1 cellular context compared by ENCODE assay signal in the genomic region with DNA sequence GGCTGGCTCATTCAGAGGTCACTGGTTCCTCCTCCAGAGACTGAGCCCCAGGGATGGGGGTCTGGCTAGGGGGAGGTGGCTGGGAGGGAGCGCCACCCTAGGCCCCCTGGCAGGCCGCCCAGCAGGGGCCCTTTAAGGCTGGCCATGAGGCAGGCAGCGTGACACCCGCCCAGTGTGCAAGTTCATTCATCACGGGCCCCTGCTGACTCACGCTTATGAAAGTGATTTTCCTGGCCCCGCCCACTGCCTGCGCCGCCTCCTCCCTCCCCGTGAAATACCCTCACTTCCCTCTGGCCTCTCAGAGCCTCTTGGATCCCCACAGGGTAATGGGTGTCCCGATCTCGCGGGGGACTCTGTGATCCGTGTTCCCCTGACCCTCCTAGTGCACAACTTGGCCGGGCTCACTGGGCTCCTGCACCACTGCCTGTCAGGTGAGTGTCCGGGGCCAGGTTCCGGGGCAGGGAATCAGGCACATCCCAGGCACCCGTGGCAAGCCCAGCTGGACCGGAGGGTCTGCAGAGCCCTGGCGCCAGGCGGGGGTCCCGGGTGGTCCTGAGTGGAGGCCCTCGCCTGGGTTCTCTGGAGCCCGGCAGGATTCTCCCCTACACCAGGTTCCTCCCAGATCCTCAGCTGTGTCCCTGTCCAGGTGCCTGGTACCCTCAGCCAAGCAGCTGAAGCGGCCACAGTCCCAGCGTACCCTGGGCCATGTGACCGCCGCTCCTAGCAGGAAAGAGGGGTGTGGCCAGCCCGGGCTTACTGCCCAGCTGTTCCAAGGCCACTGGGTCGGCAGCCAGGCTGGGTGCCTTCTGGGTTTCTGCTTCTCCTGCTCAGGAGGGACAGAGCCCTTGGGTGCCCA.
TF ChIP-seq lines count a peak whose summit lies in the region.

A gene with protein sequence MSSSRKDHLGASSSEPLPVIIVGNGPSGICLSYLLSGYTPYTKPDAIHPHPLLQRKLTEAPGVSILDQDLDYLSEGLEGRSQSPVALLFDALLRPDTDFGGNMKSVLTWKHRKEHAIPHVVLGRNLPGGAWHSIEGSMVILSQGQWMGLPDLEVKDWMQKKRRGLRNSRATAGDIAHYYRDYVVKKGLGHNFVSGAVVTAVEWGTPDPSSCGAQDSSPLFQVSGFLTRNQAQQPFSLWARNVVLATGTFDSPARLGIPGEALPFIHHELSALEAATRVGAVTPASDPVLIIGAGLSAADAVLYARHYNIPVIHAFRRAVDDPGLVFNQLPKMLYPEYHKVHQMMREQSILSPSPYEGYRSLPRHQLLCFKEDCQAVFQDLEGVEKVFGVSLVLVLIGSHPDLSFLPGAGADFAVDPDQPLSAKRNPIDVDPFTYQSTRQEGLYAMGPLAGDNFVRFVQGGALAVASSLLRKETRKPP (plus strand): TSS at position 301 of the 856 bp plus-strand sequence. CDS start 4,432 bp downstream, outside the sequence.

TF ChIP-seq in liver, 16 proteins besides CTCF, POLR2A, EP300 and RAD21 (continued from another document):
- TF ChIP-seq, protein P1, sequence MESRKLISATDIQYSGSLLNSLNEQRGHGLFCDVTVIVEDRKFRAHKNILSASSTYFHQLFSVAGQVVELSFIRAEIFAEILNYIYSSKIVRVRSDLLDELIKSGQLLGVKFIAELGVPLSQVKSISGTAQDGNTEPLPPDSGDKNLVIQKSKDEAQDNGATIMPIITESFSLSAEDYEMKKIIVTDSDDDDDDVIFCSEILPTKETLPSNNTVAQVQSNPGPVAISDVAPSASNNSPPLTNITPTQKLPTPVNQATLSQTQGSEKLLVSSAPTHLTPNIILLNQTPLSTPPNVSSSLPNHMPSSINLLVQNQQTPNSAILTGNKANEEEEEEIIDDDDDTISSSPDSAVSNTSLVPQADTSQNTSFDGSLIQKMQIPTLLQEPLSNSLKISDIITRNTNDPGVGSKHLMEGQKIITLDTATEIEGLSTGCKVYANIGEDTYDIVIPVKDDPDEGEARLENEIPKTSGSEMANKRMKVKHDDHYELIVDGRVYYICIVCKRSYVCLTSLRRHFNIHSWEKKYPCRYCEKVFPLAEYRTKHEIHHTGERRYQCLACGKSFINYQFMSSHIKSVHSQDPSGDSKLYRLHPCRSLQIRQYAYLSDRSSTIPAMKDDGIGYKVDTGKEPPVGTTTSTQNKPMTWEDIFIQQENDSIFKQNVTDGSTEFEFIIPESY (IDR thresholded peaks at IDR 0.05): peak; percentile 26
- peak in 1 of 2 donors; percentile 44 for TF ChIP-seq HNF4A (conservative IDR thresholded peaks at IDR 0.05)
- TF ChIP-seq, protein P2, sequence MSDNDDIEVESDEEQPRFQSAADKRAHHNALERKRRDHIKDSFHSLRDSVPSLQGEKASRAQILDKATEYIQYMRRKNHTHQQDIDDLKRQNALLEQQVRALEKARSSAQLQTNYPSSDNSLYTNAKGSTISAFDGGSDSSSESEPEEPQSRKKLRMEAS (IDR thresholded peaks at IDR 0.05): peak; percentile 100
- TF ChIP-seq, protein P3, sequence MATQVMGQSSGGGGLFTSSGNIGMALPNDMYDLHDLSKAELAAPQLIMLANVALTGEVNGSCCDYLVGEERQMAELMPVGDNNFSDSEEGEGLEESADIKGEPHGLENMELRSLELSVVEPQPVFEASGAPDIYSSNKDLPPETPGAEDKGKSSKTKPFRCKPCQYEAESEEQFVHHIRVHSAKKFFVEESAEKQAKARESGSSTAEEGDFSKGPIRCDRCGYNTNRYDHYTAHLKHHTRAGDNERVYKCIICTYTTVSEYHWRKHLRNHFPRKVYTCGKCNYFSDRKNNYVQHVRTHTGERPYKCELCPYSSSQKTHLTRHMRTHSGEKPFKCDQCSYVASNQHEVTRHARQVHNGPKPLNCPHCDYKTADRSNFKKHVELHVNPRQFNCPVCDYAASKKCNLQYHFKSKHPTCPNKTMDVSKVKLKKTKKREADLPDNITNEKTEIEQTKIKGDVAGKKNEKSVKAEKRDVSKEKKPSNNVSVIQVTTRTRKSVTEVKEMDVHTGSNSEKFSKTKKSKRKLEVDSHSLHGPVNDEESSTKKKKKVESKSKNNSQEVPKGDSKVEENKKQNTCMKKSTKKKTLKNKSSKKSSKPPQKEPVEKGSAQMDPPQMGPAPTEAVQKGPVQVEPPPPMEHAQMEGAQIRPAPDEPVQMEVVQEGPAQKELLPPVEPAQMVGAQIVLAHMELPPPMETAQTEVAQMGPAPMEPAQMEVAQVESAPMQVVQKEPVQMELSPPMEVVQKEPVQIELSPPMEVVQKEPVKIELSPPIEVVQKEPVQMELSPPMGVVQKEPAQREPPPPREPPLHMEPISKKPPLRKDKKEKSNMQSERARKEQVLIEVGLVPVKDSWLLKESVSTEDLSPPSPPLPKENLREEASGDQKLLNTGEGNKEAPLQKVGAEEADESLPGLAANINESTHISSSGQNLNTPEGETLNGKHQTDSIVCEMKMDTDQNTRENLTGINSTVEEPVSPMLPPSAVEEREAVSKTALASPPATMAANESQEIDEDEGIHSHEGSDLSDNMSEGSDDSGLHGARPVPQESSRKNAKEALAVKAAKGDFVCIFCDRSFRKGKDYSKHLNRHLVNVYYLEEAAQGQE (IDR thresholded peaks at IDR 0.05): peak; percentile 87
- peak in 1 of 2 donors; percentile 17 for TF ChIP-seq EGR1 (IDR thresholded peaks at IDR 0.05; ENCODE audit: low read depth in 2 of 2)
- TF ChIP-seq NR2F2 (IDR thresholded peaks at IDR 0.05): peak; percentile 31
TF ChIP-seq in liver: peak in this region for 14.
